ENCODE assay signal across 9 cellular contexts in the genomic region with DNA sequence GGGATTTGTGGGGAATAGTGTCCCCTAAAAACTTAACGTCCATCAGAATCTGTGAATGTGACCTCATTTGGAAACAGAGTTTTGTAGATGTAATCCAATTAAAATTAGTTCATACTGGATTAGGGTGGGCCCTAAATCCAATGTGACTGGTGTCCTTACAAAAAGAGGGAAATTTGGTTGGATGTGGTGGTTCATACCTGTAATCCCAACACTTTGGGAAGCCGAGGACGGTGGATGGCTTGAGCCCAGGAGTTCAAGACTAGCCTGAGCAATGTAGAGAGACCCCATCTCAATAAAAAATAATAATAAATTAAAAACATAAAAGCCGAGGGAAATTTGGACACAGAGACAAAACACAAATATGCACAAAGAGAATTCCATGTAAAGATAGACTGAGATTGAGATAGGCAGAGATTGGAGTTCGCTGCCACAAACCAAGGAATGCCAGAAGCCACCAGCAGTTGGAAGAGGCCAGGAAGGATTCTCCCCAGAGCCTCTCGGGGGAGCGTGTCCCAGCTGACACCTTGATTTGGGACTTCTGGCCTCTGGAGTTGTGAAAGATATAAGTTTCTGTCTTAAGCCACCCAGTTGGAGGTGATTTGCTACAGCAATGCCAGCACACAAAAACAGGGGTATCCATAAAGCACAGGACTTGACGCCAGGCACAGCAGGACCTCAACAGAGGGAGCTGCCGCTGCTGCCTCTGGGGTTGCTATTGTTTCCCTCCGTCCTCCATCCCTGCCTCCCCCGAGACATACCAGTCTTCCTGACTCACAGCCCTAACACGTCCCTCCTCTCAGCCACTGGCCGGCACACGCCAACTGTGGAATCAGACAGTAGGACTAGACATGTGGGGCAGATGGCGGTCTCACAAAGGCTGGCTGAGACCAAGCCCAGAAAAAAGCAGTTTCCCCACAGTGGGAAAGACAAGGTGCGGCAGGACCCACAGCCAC.
A peak's percentile ranks its signal among the peaks of the same experiment; 100 is the strongest.
DNase-seq lines count a peak whose midpoint lies in the region; ATAC-seq and TF ChIP-seq lines count a peak whose summit lies in the region.
"Had no signal": no experiment of that assay in that cellular context is flagged by ENCODE, and none has a peak within 500 bp of the region (broad histone marks: within the 10 kb centered on the region; RNA-seq: fewer than 3 reads in every experiment).

No MANE protein-coding gene starts in this region.

- H3K36me3 ChIP-seq in SK-N-SH (replicated peaks in 1 of 2; ENCODE audit: control insufficient read depth in 1 of 2, insufficient read depth in 2 of 2, low read length in 1 of 2), result no peaks in the 10 kb centered on the region

- peak overlapping the region; percentile 56 for H3K9ac ChIP-seq in SK-N-SH

- no peak for TF ChIP-seq EP300 in SK-N-SH (IDR thresholded peaks at IDR 0.05; ENCODE audit: borderline replicate concordance in 1 of 2, low read depth in 1 of 2, low read length in 1 of 2)

- H3K4me2 ChIP-seq in SK-N-SH, result peak overlapping the region; percentile 49
- H3K4me2 ChIP-seq: PC-9 had no signal

- ATAC-seq in omental fat pad (ENCODE audit: low FRiP score) (peak; percentile 64), GM19452 (IDR thresholded peaks at IDR 0.05; ENCODE audit: unreplicated experiment) (no peak)
- ATAC-seq in activated CD4-positive, CD25-positive, alpha-beta regulatory T cell treated with anti-CD3 and anti-CD28 coated beads, Interleukin-2, amount 50 U/mL, for 24 hours, result no peak

- H3K9me3 ChIP-seq in SK-N-SH, result no peaks in the 10 kb centered on the region

- POLR2A ChIA-PET in SK-N-SH (lab: Yijun Ruan, JAX), result interaction anchor here (0.5 to 1.7 kb wide), 2 partner anchors 99 to 102 kb away, joined by 3 to 4 read pairs; a partner anchor contains a TSS

- H3K4me1 ChIP-seq in SK-N-SH (ENCODE audit: control insufficient read depth in 1 of 2, insufficient read depth in 2 of 2, low read depth in 1 of 2, low read length in 1 of 2), result peaks cover 15 to 38% of the 10 kb centered on the region in 2 experiments

- H3K79me2 ChIP-seq in SK-N-SH (ENCODE audit: insufficient read depth), result no peaks in the 10 kb centered on the region

- H3K4me3 ChIP-seq in AG09309 (ENCODE audit: control insufficient read depth, low read depth, low read length), result no peak overlapping the region
- H3K4me3 ChIP-seq in SK-N-SH (ENCODE audit: low read depth in 2 of 2, low read length in 1 of 2), result no peak overlapping the region
- H3K4me3 ChIP-seq in fibroblast of villous mesenchyme (ENCODE audit: low read depth, low read length), result no peak overlapping the region
- H3K4me3 ChIP-seq: PC-9 had no signal

- peak overlapping the region; percentile 61 to 93 for H3K27ac ChIP-seq in SK-N-SH (ENCODE audit: low read depth in 2 of 2, low read length in 1 of 2)
- H3K27ac ChIP-seq: PC-9 had no signal

- 85% methylated on average over 9 of the region's 16 CpGs for WGBS in SK-N-SH (ENCODE audit: low lambda C conversion rate)

- H3K9me2 ChIP-seq in SK-N-SH, result no peaks in the 10 kb centered on the region

- peak overlapping the region; percentile 80 for H2AFZ ChIP-seq in SK-N-SH (ENCODE audit: low read depth)
- H2AFZ ChIP-seq: PC-9 had no signal

- DNase-seq in AG09309 (ENCODE audit: low read depth), result peak; percentile 84
- no peak for DNase-seq in SK-N-SH
- DNase-seq in fibroblast of villous mesenchyme (ENCODE audit: low read depth), result peak; percentile 94
- no peak for DNase-seq in omental fat pad (ENCODE audit: low spot score)
- no peak for DNase-seq in DMS79 treated with DMSO at 0.1 percent for 48 hours (lab: John Stamatoyannopoulos, UW)
- no peak for DNase-seq in COR-L47 (lab: John Stamatoyannopoulos, UW)

- no peaks in the 10 kb centered on the region for H4K20me1 ChIP-seq in SK-N-SH (ENCODE audit: insufficient read depth)

- H3K27me3 ChIP-seq in SK-N-SH (ENCODE audit: insufficient read depth), result no peaks in the 10 kb centered on the region

- TF ChIP-seq CTCF in AG09309 (IDR thresholded peaks at IDR 0.05; ENCODE audit: control insufficient read depth, insufficient read depth, low read depth, low read length, missing control alignments) (peak; percentile 21), SK-N-SH (IDR thresholded peaks at IDR 0.05) (no peak; the same call in 1 of the 2 replicates), fibroblast of villous mesenchyme (IDR thresholded peaks at IDR 0.05; ENCODE audit: insufficient read depth, low read depth, low read length) (peak; percentile 13), omental fat pad (IDR thresholded peaks at IDR 0.05) (no peak)

- TF ChIP-seq RAD21 in SK-N-SH (IDR thresholded peaks at IDR 0.05; ENCODE audit: low read length), result no peak

- peaks cover 27% of the 10 kb centered on the region for H3F3A ChIP-seq in SK-N-SH (replicated peaks; ENCODE audit: insufficient read depth)

- CTCF ChIA-PET in SK-N-SH (lab: Yijun Ruan, JAX), result interaction anchor here (0.9 to 6.3 kb wide), 11 partner anchors 11 to 166 kb away, joined by 3 to 37 read pairs (median 6); a partner anchor contains a TSS

TF ChIP-seq in SK-N-SH, 30 proteins besides CTCF, POLR2A, EP300 and RAD21 (continues in another document):
- TF ChIP-seq TCF12 (IDR thresholded peaks at IDR 0.05) (peak; percentile 82), NFIC (IDR thresholded peaks at IDR 0.05; ENCODE audit: borderline replicate concordance) (peak; percentile 46; the same call in 1 of the 2 replicates), POLR2AphosphoS5 (IDR thresholded peaks at IDR 0.05; ENCODE audit: low read depth, low read length) (peak; percentile 45; the same call in 1 of the 2 replicates), CHD2 (IDR thresholded peaks at IDR 0.05; ENCODE audit: low read length, partially characterized antibody) (no peak), JUND (IDR thresholded peaks at IDR 0.05) (peak; percentile 59; the same call in 1 of the 2 replicates), GATA2 (CRISPR knock-in tag; IDR thresholded peaks at IDR 0.05) (no peak), TAF1 (IDR thresholded peaks at IDR 0.05; ENCODE audit: borderline replicate concordance, low read depth, low read length) (peak; percentile 48; the same call in 1 of the 2 replicates), MXI1 (IDR thresholded peaks at IDR 0.05; ENCODE audit: low read depth, low read length) (no peak), FOSL2 (IDR thresholded peaks at IDR 0.05; ENCODE audit: borderline replicate concordance, low read depth) (peak; percentile 65; the same call in 1 of the 2 replicates), YY1 (IDR thresholded peaks at IDR 0.05; ENCODE audit: low read depth) (peak; percentile 48; the same call in 1 of the 2 replicates)
- TF ChIP-seq, protein P1, sequence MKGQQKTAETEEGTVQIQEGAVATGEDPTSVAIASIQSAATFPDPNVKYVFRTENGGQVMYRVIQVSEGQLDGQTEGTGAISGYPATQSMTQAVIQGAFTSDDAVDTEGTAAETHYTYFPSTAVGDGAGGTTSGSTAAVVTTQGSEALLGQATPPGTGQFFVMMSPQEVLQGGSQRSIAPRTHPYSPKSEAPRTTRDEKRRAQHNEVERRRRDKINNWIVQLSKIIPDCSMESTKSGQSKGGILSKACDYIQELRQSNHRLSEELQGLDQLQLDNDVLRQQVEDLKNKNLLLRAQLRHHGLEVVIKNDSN (IDR thresholded peaks at IDR 0.05; ENCODE audit: borderline replicate concordance, low read depth), result no peak
- TF ChIP-seq, protein P2, sequence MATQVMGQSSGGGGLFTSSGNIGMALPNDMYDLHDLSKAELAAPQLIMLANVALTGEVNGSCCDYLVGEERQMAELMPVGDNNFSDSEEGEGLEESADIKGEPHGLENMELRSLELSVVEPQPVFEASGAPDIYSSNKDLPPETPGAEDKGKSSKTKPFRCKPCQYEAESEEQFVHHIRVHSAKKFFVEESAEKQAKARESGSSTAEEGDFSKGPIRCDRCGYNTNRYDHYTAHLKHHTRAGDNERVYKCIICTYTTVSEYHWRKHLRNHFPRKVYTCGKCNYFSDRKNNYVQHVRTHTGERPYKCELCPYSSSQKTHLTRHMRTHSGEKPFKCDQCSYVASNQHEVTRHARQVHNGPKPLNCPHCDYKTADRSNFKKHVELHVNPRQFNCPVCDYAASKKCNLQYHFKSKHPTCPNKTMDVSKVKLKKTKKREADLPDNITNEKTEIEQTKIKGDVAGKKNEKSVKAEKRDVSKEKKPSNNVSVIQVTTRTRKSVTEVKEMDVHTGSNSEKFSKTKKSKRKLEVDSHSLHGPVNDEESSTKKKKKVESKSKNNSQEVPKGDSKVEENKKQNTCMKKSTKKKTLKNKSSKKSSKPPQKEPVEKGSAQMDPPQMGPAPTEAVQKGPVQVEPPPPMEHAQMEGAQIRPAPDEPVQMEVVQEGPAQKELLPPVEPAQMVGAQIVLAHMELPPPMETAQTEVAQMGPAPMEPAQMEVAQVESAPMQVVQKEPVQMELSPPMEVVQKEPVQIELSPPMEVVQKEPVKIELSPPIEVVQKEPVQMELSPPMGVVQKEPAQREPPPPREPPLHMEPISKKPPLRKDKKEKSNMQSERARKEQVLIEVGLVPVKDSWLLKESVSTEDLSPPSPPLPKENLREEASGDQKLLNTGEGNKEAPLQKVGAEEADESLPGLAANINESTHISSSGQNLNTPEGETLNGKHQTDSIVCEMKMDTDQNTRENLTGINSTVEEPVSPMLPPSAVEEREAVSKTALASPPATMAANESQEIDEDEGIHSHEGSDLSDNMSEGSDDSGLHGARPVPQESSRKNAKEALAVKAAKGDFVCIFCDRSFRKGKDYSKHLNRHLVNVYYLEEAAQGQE (IDR thresholded peaks at IDR 0.05; ENCODE audit: low read depth, low read length), result no peak
- TF ChIP-seq, protein P3, sequence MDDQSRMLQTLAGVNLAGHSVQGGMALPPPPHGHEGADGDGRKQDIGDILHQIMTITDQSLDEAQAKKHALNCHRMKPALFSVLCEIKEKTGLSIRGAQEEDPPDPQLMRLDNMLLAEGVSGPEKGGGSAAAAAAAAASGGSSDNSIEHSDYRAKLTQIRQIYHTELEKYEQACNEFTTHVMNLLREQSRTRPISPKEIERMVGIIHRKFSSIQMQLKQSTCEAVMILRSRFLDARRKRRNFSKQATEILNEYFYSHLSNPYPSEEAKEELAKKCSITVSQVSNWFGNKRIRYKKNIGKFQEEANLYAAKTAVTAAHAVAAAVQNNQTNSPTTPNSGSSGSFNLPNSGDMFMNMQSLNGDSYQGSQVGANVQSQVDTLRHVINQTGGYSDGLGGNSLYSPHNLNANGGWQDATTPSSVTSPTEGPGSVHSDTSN (IDR thresholded peaks at IDR 0.05), result peak; percentile 29; the same call in 1 of the 2 replicates
- TF ChIP-seq, protein P4, sequence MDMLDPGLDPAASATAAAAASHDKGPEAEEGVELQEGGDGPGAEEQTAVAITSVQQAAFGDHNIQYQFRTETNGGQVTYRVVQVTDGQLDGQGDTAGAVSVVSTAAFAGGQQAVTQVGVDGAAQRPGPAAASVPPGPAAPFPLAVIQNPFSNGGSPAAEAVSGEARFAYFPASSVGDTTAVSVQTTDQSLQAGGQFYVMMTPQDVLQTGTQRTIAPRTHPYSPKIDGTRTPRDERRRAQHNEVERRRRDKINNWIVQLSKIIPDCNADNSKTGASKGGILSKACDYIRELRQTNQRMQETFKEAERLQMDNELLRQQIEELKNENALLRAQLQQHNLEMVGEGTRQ (IDR thresholded peaks at IDR 0.05; ENCODE audit: borderline replicate concordance, low read depth, low read length), result no peak

Comparison
In these comparisons a context has a peak if more than half of its experiments do, and no peak if none do; other contexts are left out.
1. DNase-seq: peak in AG09309 (single experiment) and fibroblast of villous mesenchyme (single experiment); none in SK-N-SH (single experiment), omental fat pad (single experiment), DMS79 treated with DMSO at 0.1 percent for 48 hours (single experiment) and COR-L47 (single experiment).
2. CTCF ChIP-seq: peak in AG09309 (single experiment) and fibroblast of villous mesenchyme (single experiment); none in SK-N-SH (single experiment) and omental fat pad (0 of 3).